ENCODE assay signal across 26 cellular contexts in the genomic region with DNA sequence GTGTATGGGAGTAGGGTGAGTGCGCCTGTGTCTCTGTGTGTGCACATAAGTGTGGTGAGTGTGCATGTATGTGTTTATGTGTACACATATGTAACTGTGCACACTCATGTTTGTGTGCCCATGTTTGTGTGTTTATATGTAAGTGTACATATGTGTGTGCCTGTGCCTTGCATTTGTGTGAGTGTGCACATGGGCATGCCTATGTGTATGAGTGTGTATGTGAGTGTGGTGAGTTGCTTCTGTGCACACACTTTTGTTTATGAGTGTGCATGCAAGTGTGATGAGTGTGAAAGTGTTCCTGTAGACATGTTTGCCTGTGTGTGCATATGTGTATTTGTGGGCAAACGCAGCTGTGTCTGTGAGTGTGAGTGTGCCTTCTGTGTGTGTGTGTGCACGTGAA. TPM values are rescaled to one million over a fixed set of nuclear protein-coding genes. Genes with fewer than 3 reads are reported as not detected.
"Had no signal": no experiment of that assay in that cellular context is flagged by ENCODE, and none has a peak within 500 bp of the region (broad histone marks: within the 10 kb centered on the region; RNA-seq: fewer than 3 reads in every experiment).

No MANE protein-coding gene starts in this region.

- H3K27ac Mint-ChIP-seq: activated T-helper 17 cell treated with anti-CD3 and anti-CD28 coated beads, Interleukin-2, amount 50 U/mL, for 72 hours; nephron progenitor cell; progenitor cell of endocrine pancreas; stimulated activated naive CD8-positive, alpha-beta T cell treated with anti-CD3 and anti-CD28 coated beads, Interleukin-15, amount 100 ng/mL, for 72 hours; WTC11 had no signal

- H3K4me3 ChIP-seq: adrenal gland, gastrocnemius medialis, heart left ventricle, left lung, skin epidermis, suprapubic skin, transverse colon, vagina had no signal

- H3K4me1 Mint-ChIP-seq: activated T-helper 17 cell treated with anti-CD3 and anti-CD28 coated beads, Interleukin-2, amount 50 U/mL, for 72 hours; nephron progenitor cell; WTC11 had no signal

- FAIRE-seq: bronchial epithelial cell, endometrium, TTC549 had no signal

- H3K27me3 Mint-ChIP-seq: activated T-helper 17 cell treated with anti-CD3 and anti-CD28 coated beads, Interleukin-2, amount 50 U/mL, for 72 hours; progenitor cell of endocrine pancreas; stimulated activated naive CD8-positive, alpha-beta T cell treated with anti-CD3 and anti-CD28 coated beads, Interleukin-15, amount 100 ng/mL, for 72 hours had no signal

- H3K36me3 ChIP-seq: adrenal gland, gastrocnemius medialis, heart left ventricle, left lung, suprapubic skin, transverse colon, vagina had no signal

- H3K9me3 Mint-ChIP-seq: activated T-helper 17 cell treated with anti-CD3 and anti-CD28 coated beads, Interleukin-2, amount 50 U/mL, for 72 hours; stimulated activated naive CD8-positive, alpha-beta T cell treated with anti-CD3 and anti-CD28 coated beads, Interleukin-15, amount 100 ng/mL, for 72 hours had no signal

- DNase-seq: activated CD4-positive, alpha-beta T cell treated with anti-CD3 and anti-CD28 coated beads for 4 hours; activated naive CD4-positive, alpha-beta T cell treated with anti-CD3 and anti-CD28 coated beads, Interleukin-2, amount 50 U/mL, for 16 hours; adrenal gland; cerebellar nuclear complex; cortex of kidney; gastrocnemius medialis; heart left ventricle; left lung; midbrain; nephron progenitor cell; occipital lobe; stimulated activated CD4-positive, alpha-beta T cell treated with anti-CD3 and anti-CD28 coated beads, Interleukin-2, amount 100 ng/mL, for 48 hours; stimulated activated naive CD8-positive, alpha-beta T cell treated with anti-CD3 and anti-CD28 coated beads, Interleukin-15, amount 100 ng/mL, for 72 hours; transverse colon had no signal

- H3K27me3 ChIP-seq: adrenal gland, gastrocnemius medialis, heart left ventricle, left lung, suprapubic skin, transverse colon, vagina had no signal

- ATAC-seq: activated T-helper 17 cell treated with anti-CD3 and anti-CD28 coated beads, Interleukin-2, amount 50 U/mL, for 72 hours; esophagus mucosa; gastrocnemius medialis; heart left ventricle; left lung; stimulated activated naive CD8-positive, alpha-beta T cell treated with anti-CD3 and anti-CD28 coated beads, Interleukin-15, amount 100 ng/mL, for 72 hours; WTC11 had no signal

- H3K4me3 Mint-ChIP-seq: activated T-helper 17 cell treated with anti-CD3 and anti-CD28 coated beads, Interleukin-2, amount 50 U/mL, for 72 hours; nephron progenitor cell; stimulated activated naive CD8-positive, alpha-beta T cell treated with anti-CD3 and anti-CD28 coated beads, Interleukin-15, amount 100 ng/mL, for 72 hours; WTC11 had no signal

- H3K4me1 ChIP-seq: adrenal gland, gastrocnemius medialis, heart left ventricle, left lung, suprapubic skin, transverse colon, vagina had no signal

- H3K9me3 ChIP-seq: adrenal gland, gastrocnemius medialis, heart left ventricle, left lung, suprapubic skin, transverse colon, vagina had no signal

RNA-seq across cellular contexts. Expression of gene IL9R, which starts 7.2 kb away (rescaled TPM):
- total RNA-seq: bronchial epithelial cell, kidney epithelial cell, lung microvascular endothelial cell, progenitor cell of endocrine pancreas, vagina had no signal
